1 cellular context compared by ENCODE assay signal in the genomic region with DNA sequence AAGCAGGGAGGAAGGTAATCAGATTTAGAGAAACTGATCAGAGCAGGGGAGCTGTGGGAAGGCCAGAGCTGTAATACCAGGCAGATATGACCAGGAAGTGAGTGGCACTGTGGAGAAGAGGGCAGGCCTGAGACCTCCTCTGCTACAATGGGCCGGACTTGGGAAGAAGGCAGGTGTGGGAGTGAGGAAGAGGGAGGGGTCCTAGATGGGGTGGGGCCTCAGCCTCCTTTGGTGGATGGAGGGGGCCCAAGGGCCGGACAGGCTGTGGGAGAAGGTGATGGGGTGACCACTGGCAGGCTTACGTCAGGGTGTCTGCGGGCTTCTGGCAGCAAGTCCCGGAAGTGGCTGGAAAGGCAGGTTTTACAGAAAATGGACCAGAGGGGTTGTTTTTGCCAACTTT.
TF ChIP-seq lines count a peak whose summit lies in the region.

No MANE protein-coding gene starts in this region.

TF ChIP-seq in HEK293, 187 proteins besides CTCF, POLR2A, EP300 and RAD21 (continued from another document):
- TF ChIP-seq ATF2 (tag by site-specific recombination; IDR thresholded peaks at IDR 0.05; ENCODE audit: low read depth): no peak
